1 cellular context compared by ENCODE assay signal in genomic region chr3:102174312-102174712, GRCh38.
TF ChIP-seq lines count a peak whose summit lies in the region.

No MANE protein-coding gene starts in this region.

TF ChIP-seq in A549, 52 proteins besides CTCF, POLR2A, EP300 and RAD21 (continued from another document):
- TF ChIP-seq BCL3 (IDR thresholded peaks at IDR 0.05) (0 out of 3 replicates have a peak, but pooled peaks have one; percentile 61), EHF (CRISPR knock-in tag; IDR thresholded peaks at IDR 0.05) (no peak), ATOH8 (CRISPR knock-in tag; IDR thresholded peaks at IDR 0.05; ENCODE audit: low read depth) (no peak), KDM1A (IDR thresholded peaks at IDR 0.05; ENCODE audit: low read depth) (no peak), FOSL2 (IDR thresholded peaks at IDR 0.05) (peak; percentile 23; the same call in 1 of the 2 replicates), FOSL2 (CRISPR knock-in tag; IDR thresholded peaks at IDR 0.05) (peak; percentile 88), ZSCAN20 (CRISPR knock-in tag; IDR thresholded peaks at IDR 0.05) (no peak), NR3C1 (IDR thresholded peaks at IDR 0.05) (no peak), CEBPB (IDR thresholded peaks at IDR 0.05) (peak in 1 of 2 experiments; percentile 50; a peak in 2 of 4 replicates), RFX5 (IDR thresholded peaks at IDR 0.05) (no peak), EHMT2 (IDR thresholded peaks at IDR 0.05; ENCODE audit: low read depth) (no peak), POLR2AphosphoS2 (conservative IDR thresholded peaks at IDR 0.05; ENCODE audit: low read length) (no peak), JUNB (IDR thresholded peaks at IDR 0.05) (peak; percentile 47; the same call in 1 of the 2 replicates)
